ENCODE assay signal across 8 cellular contexts in genomic region chr14:68796418-68797101, GRCh38. TPM values are rescaled to one million over a fixed set of nuclear protein-coding genes. Genes with fewer than 3 reads are reported as not detected.
DNase-seq lines count a peak whose midpoint lies in the region; ATAC-seq, FAIRE-seq and TF ChIP-seq lines count a peak whose summit lies in the region.

No MANE protein-coding gene starts in this region.

- H3K27me3 Mint-ChIP-seq in activated T-cell treated with anti-CD3 and anti-CD28 coated beads, Interleukin-2, amount 50 U/mL, for 4 hours (ENCODE audit: low read depth) = no peaks in the 10 kb centered on the region

- no peak for TF ChIP-seq POLR2A in thyroid gland (IDR thresholded peaks at IDR 0.05)
- TF ChIP-seq POLR2A in H54 (IDR thresholded peaks at IDR 0.05; ENCODE audit: low read depth, low read length) = no peak

- H3K9me3 ChIP-seq in ascending aorta (peaks cover 5 to 6% of the 10 kb centered on the region in 2 donors), left lung (peaks cover 0 to 4% of the 10 kb centered on the region in 2 donors), thyroid gland (no peaks in the 10 kb centered on the region)

- H3K4me1 ChIP-seq in ascending aorta (peaks cover 0 to 10% of the 10 kb centered on the region in 2 donors), left lung (peaks cover 3 to 17% of the 10 kb centered on the region in 2 donors), thyroid gland (peaks cover 8 to 9% of the 10 kb centered on the region in 2 donors)

- peaks cover 2% of the 10 kb centered on the region for H3K36me3 Mint-ChIP-seq in activated T-cell treated with anti-CD3 and anti-CD28 coated beads, Interleukin-2, amount 50 U/mL, for 4 hours (ENCODE audit: insufficient read depth)

- TF ChIP-seq CTCF in ascending aorta (IDR thresholded peaks at IDR 0.05) (no peak), left lung (IDR thresholded peaks at IDR 0.05) (no peak), thyroid gland (IDR thresholded peaks at IDR 0.05) (no peak)

- H3K36me3 ChIP-seq in ascending aorta (no peaks in the 10 kb centered on the region), left lung (peaks cover 0 to under 1% of the 10 kb centered on the region in 2 donors), thyroid gland (peaks cover 0 to 9% of the 10 kb centered on the region in 2 donors)

- no peak for FAIRE-seq in H54 (lab: Jason Lieb, UNC)

- peak overlapping the region; percentile 77 to 92 for H3K4me3 ChIP-seq in ascending aorta
- peak overlapping the region; percentile 59 to 78 for H3K4me3 ChIP-seq in left lung
- H3K4me3 ChIP-seq in thyroid gland (replicated peaks in 1 of 3) = peak overlapping the region in 2 of 3 donors; percentile 68 to 69

- peak overlapping the region; percentile 96 for H3K4me3 Mint-ChIP-seq in activated T-cell treated with anti-CD3 and anti-CD28 coated beads, Interleukin-2, amount 50 U/mL, for 4 hours

- H3K9me3 Mint-ChIP-seq in activated T-cell treated with anti-CD3 and anti-CD28 coated beads, Interleukin-2, amount 50 U/mL, for 4 hours = peaks cover 3% of the 10 kb centered on the region

- ATAC-seq in activated T-cell treated with anti-CD3 and anti-CD28 coated beads, Interleukin-2, amount 50 U/mL, for 4 hours = no peak
- no peak for ATAC-seq in left lung
- no peak for ATAC-seq in GM18502 (IDR thresholded peaks at IDR 0.05; ENCODE audit: poor library complexity, unreplicated experiment)

- no peak for DNase-seq in activated T-cell treated with anti-CD3 and anti-CD28 coated beads, Interleukin-2, amount 50 U/mL, for 4 hours
- DNase-seq in activated T-cell treated with anti-CD3 and anti-CD28 coated beads, Interleukin-2, amount 50 U/mL, for 1 hour = no peak
- DNase-seq in ascending aorta (ENCODE audit: low spot score in 2 of 2) = peak in 1 of 2 donors; percentile 56
- no peak for DNase-seq in left lung
- no peak for DNase-seq in thyroid gland
- DNase-seq in NCI-H2171 treated with DMSO at 0.1 percent for 48 hours (lab: John Stamatoyannopoulos, UW) = no peak
- no peak for DNase-seq in H54 (ENCODE audit: insufficient read length, low spot score)

- intact Hi-C loops in ascending aorta (cut with DNase I) (loop anchor here (1.0 kb wide), 1 partner anchor 20 kb away; no protein-coding TSS in a partner anchor), left lung (cut with DNase I) (loop anchor here in 1 of 2 donors (10.0 kb wide), 1 partner anchor 402 kb away; no protein-coding TSS in a partner anchor), thyroid gland (cut with DNase I) (no loop called here)

- H3K27me3 ChIP-seq in ascending aorta (no peaks in the 10 kb centered on the region), left lung (no peaks in the 10 kb centered on the region), thyroid gland (no peaks in the 10 kb centered on the region)

- peaks cover 52% of the 10 kb centered on the region for H3K4me1 Mint-ChIP-seq in activated T-cell treated with anti-CD3 and anti-CD28 coated beads, Interleukin-2, amount 50 U/mL, for 4 hours (ENCODE audit: low read depth)

- peak overlapping the region; percentile 100 for H3K27ac ChIP-seq in ascending aorta
- H3K27ac ChIP-seq in left lung = peak overlapping the region; percentile 100
- H3K27ac ChIP-seq in thyroid gland = peak overlapping the region; percentile 99 to 100 (median 100)

- 62 to 65% methylated on average over 5 of the region's 5 CpGs for WGBS in thyroid gland, 2 donors

RNA-seq across cellular contexts. Expression of gene ZFP36L1, which starts 3.7 kb away (rescaled TPM):
- total RNA-seq in activated T-cell treated with anti-CD3 and anti-CD28 coated beads, Interleukin-2, amount 50 U/mL, for 4 hours = 100 to 1,000 TPM; 179 to 242 (median 210) TPM
- total RNA-seq in ascending aorta (772 TPM), left lung (100 to 1,000 TPM; 292 to 395 TPM), thyroid gland (100 to 1,000 TPM in 3 of 4 donors, 10 to 100 TPM in 1; 96.9 to 274 (median 127) TPM)
